1 cellular context compared by ENCODE assay signal in the genomic region with DNA sequence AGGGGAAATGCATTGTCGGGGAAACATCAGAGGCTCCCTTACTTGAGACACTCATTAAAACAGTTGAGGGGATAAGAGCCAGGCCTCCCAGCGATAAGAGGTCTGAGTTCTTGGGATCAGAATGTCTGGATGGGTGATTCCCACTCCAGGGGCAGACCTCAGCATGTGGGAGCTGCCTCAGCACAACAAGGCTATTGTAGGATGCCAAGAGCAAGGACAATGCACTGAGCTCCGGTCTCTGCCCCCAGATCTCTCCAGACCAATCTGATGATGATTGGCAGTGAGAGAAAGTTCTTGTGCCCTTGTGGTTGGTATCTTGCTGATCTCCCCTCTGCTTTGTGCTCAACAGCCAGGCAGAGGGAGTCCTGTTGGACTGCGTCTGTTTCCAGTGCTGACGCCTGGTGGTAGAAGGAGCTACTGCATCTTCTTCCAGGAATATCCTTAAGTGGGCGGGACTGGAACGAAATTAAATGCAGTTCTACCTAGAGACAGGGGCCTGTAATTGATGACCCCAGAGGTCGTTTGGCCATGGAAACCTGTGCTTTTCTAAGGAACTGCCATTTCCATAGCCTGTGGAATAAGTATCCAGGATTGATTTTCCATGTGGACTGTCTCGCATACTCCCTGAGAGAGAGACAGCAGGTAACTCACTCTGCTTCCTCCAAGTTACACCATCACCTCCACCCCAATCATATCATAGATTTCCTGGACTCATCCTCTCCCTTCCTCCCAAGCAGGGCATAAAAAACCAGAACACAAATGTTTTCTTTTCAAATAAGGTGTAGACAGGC.
TF ChIP-seq lines count a peak whose summit lies in the region.

No MANE protein-coding gene starts in this region.

TF ChIP-seq in H1, 55 proteins besides CTCF, POLR2A, EP300 and RAD21 (continued from another document):
- TF ChIP-seq E2F6 (IDR thresholded peaks at IDR 0.05): no peak
- TF ChIP-seq TAF7 (optimal IDR thresholded peaks at IDR 0.05; ENCODE audit: borderline replicate concordance, low read depth, low read length): no peak
- TF ChIP-seq SRF (IDR thresholded peaks at IDR 0.05; ENCODE audit: low read depth, low read length): no peak
- no peak for TF ChIP-seq TAF1 (IDR thresholded peaks at IDR 0.05; ENCODE audit: low read depth, low read length)
- TF ChIP-seq TEAD4 (IDR thresholded peaks at IDR 0.05; ENCODE audit: low read depth, low read length): no peak
